ENCODE assay signal across 20 cellular contexts in genomic region chr3:144270100-144270499, GRCh38.
A peak's percentile ranks its signal among the peaks of the same experiment; 100 is the strongest.
DNase-seq lines count a peak whose midpoint lies in the region; ATAC-seq, FAIRE-seq and TF ChIP-seq lines count a peak whose summit lies in the region.
"Had no signal": no experiment of that assay in that cellular context is flagged by ENCODE, and none has a peak within 500 bp of the region (broad histone marks: within the 10 kb centered on the region; RNA-seq: fewer than 3 reads in every experiment).

No MANE protein-coding gene starts in this region.

- no TSS peak for BruUV-seq in GM12878 (replicated peaks; lab: Mats Ljungman, UMichigan)

- no peak overlapping the region for H3K4me2 ChIP-seq in GM12878 (ENCODE audit: control insufficient read depth, insufficient read depth)

- TF ChIP-seq CTCF in HL-60 (IDR thresholded peaks at IDR 0.05; ENCODE audit: insufficient read depth, low read length) (no peak), GM12878 (IDR thresholded peaks at IDR 0.05 in 2 of 3, conservative IDR thresholded peaks at IDR 0.05 in 1 of 3; ENCODE audit: control insufficient read depth in 2 of 3, extremely low read depth in 1 of 3, insufficient read depth in 1 of 3, low read depth in 3 of 3, low read length in 3 of 3) (no peak), upper lobe of right lung (IDR thresholded peaks at IDR 0.05) (no peak)

- CTCF ChIA-PET in GM12878 (lab: Yijun Ruan, JAX) = no interaction called here

- DNase-seq in HL-60 (ENCODE audit: low read depth in 1 of 2, low spot score in 1 of 2) (peak in 1 of 2 experiments; percentile 81), GM12878 (ENCODE audit: low read depth, low spot score) (no peak), upper lobe of right lung (no peak), NCI-H510A treated with DMSO at 0.1 percent for 48 hours (lab: John Stamatoyannopoulos, UW) (no peak), NCI-H69 (lab: John Stamatoyannopoulos, UW) (no peak)
- DNase-seq: activated naive CD4-positive, alpha-beta T cell treated with anti-CD3 and anti-CD28 coated beads, Interleukin-2, amount 50 U/mL, for 16 hours; activated T-cell treated with anti-CD3 and anti-CD28 coated beads for 4 hours; BE2C; GF-D8; hippocampal formation; mammary epithelial cell; natural killer cell; NCI-H1417 treated with DMSO at 0.1 percent for 48 hours; stimulated activated CD8-positive, alpha-beta memory T cell treated with anti-CD3 and anti-CD28 coated beads, Interleukin-4, amount 100 ng/mL, for 48 hours had no signal

- POLR2A ChIA-PET in GM12878 (lab: Charles Lee) = no interaction called here

- TF ChIP-seq RAD21 in GM12878 (IDR thresholded peaks at IDR 0.05; ENCODE audit: insufficient read depth, low read depth, low read length) = no peak

- RAD21 ChIA-PET in GM12878 (lab: Charles Lee; ENCODE audit: unreplicated experiment) = no interaction called here

- H3K4me3 ChIP-seq in HL-60 (replicated peaks; ENCODE audit: insufficient read depth, low read length) (no peak overlapping the region), GM12878 (no peak overlapping the region), upper lobe of right lung (no peak overlapping the region)

- SMC1A ChIA-PET in GM12878 (lab: Charles Lee; ENCODE audit: uncharacterized antibody, unreplicated experiment) = no interaction called here

- TF ChIP-seq EP300 in GM12878 (IDR thresholded peaks at IDR 0.05; ENCODE audit: borderline replicate concordance in 1 of 2, control insufficient read depth in 1 of 2, low read depth in 2 of 2, low read length in 2 of 2) = no peak

- peak overlapping the region; percentile 49 for H3K27ac ChIP-seq in HL-60 (replicated peaks)
- no peak overlapping the region for H3K27ac ChIP-seq in GM12878 (ENCODE audit: control insufficient read depth, insufficient read depth)
- no peak overlapping the region for H3K27ac ChIP-seq in upper lobe of right lung
- H3K27ac ChIP-seq: RWPE1 had no signal

- H3K4me1 ChIP-seq in GM12878 (ENCODE audit: control insufficient read depth, insufficient read depth, low read length) (peaks cover 12% of the 10 kb centered on the region; the same call in 1 of the 2 replicates), upper lobe of right lung (no peaks in the 10 kb centered on the region)
- H3K4me1 ChIP-seq: BE2C had no signal

- H3K27me3 ChIP-seq in HL-60 (ENCODE audit: insufficient read depth, poor library complexity, severe bottlenecking) (no peaks in the 10 kb centered on the region), GM12878 (replicated peaks in 1 of 2; ENCODE audit: control insufficient read depth in 2 of 2, insufficient read depth in 2 of 2, low read length in 1 of 2) (no peaks in the 10 kb centered on the region), upper lobe of right lung (no peaks in the 10 kb centered on the region)
- H3K27me3 ChIP-seq: BE2C had no signal

- H3K36me3 ChIP-seq in GM12878 (ENCODE audit: control insufficient read depth in 2 of 2, insufficient read depth in 2 of 2, low read length in 1 of 2) = no peaks in the 10 kb centered on the region
- no peaks in the 10 kb centered on the region for H3K36me3 ChIP-seq in upper lobe of right lung
- H3K36me3 ChIP-seq: BE2C had no signal

- H3K9ac ChIP-seq in GM12878 (ENCODE audit: control insufficient read depth, insufficient read depth, low read length) = no peak overlapping the region

- no peaks in the 10 kb centered on the region for H4K20me1 ChIP-seq in GM12878 (ENCODE audit: control insufficient read depth, insufficient read depth)

- in situ Hi-C loops in GM12878 (cut with MboI) = no loop called here

- ATAC-seq in GM21360 (IDR thresholded peaks at IDR 0.05; ENCODE audit: unreplicated experiment) = peak; percentile 62
- no peak for ATAC-seq in GM12878
- ATAC-seq in upper lobe of right lung = peak; percentile 25
- ATAC-seq in HG03520 (IDR thresholded peaks at IDR 0.05; ENCODE audit: unreplicated experiment) = no peak
- ATAC-seq: natural killer cell had no signal

- FAIRE-seq in GM12878 (lab: Jason Lieb, UNC) = no peak
- FAIRE-seq: astrocyte, D721Med, keratinocyte had no signal

- WGBS in GM12878 (ENCODE audit: insufficient coverage, insufficient replicate concordance, low lambda C conversion rate, missing lambda C conversion rate) = 0% methylated on average over 3 of the region's 3 CpGs

- intact Hi-C loops in GM12878 (cut with micrococcal nuclease; ENCODE audit: unreplicated experiment) (no loop called here), upper lobe of right lung (cut with DNase I) (no loop called here)

- peak overlapping the region; percentile 32 for H2AFZ ChIP-seq in GM12878 (ENCODE audit: control insufficient read depth, low read depth, low read length)

- no peaks in the 10 kb centered on the region for H3K79me2 ChIP-seq in GM12878 (ENCODE audit: control insufficient read depth, insufficient read depth, low read length)

- H3K9me3 ChIP-seq in GM12878 (replicated peaks; ENCODE audit: control insufficient read depth, insufficient read depth, low read length) (no peaks in the 10 kb centered on the region; the same call in 1 of the 3 replicates), upper lobe of right lung (no peaks in the 10 kb centered on the region)
- H3K9me3 ChIP-seq: BE2C had no signal

- no peak for TF ChIP-seq POLR2A in GM12878 (IDR thresholded peaks at IDR 0.05; ENCODE audit: low read depth, low read length)

TF ChIP-seq in GM12878, 131 proteins besides CTCF, POLR2A, EP300 and RAD21:
- TF ChIP-seq SP1 (IDR thresholded peaks at IDR 0.05; ENCODE audit: low read depth, low read length) (no peak), RUNX3 (IDR thresholded peaks at IDR 0.05; ENCODE audit: low read length) (peak; percentile 46)

Comparison
In these comparisons a context has a peak if more than half of its experiments do, and no peak if none do; other contexts are left out.
1. ATAC-seq: peak in GM21360 (single experiment) and upper lobe of right lung (single experiment); none in GM12878 (single experiment) and HG03520 (single experiment).